ENCODE assay signal across 15 cellular contexts in genomic region chr19:58568731-58569130, GRCh38. TPM values are rescaled to one million over a fixed set of nuclear protein-coding genes. Genes with fewer than 3 reads are reported as not detected.
DNase-seq lines count a peak whose midpoint lies in the region; ATAC-seq and TF ChIP-seq lines count a peak whose summit lies in the region.
"Had no signal": no experiment of that assay in that cellular context is flagged by ENCODE, and none has a peak within 500 bp of the region (broad histone marks: within the 10 kb centered on the region; RNA-seq: fewer than 3 reads in every experiment).

No MANE protein-coding gene starts in this region.

- DNase-seq in Right ventricle myocardium inferior (ENCODE audit: missing footprints), result peak; percentile 45
- no peak for DNase-seq in heart right ventricle
- DNase-seq in activated CD8-positive, alpha-beta memory T cell treated with anti-CD3 and anti-CD28 coated beads, Interleukin-2, amount 50 U/mL, for 4 hours, result peak; percentile 9
- DNase-seq in nephron progenitor cell, result no peak
- peak; percentile 37 for DNase-seq in upper lobe of right lung
- no peak for DNase-seq in dermis blood vessel endothelial cell
- DNase-seq: amygdala, foreskin melanocyte, HCEC 1CT, MM.1S, NCI-H1694 had no signal

- H3K27me3 ChIP-seq in heart right ventricle, result no peaks in the 10 kb centered on the region
- no peaks in the 10 kb centered on the region for H3K27me3 ChIP-seq in upper lobe of right lung

- H3K4me1 Mint-ChIP-seq in nephron progenitor cell, result peaks cover 25% of the 10 kb centered on the region

- H3K4me1 ChIP-seq in heart right ventricle (peaks cover 0 to 18% (median 10%) of the 10 kb centered on the region in 9 donors), upper lobe of right lung (peaks cover 11% of the 10 kb centered on the region)

- no peak overlapping the region for H3K4me3 Mint-ChIP-seq in nephron progenitor cell
- H3K4me3 Mint-ChIP-seq: T-cell, WTC11 had no signal

- no peaks in the 10 kb centered on the region for H3K9me3 ChIP-seq in heart right ventricle
- no peaks in the 10 kb centered on the region for H3K9me3 ChIP-seq in upper lobe of right lung

- H3K27me3 Mint-ChIP-seq in nephron progenitor cell (ENCODE audit: low read depth, poor library complexity), result peaks cover 7% of the 10 kb centered on the region
- H3K27me3 Mint-ChIP-seq: T-cell had no signal

- H3K36me3 Mint-ChIP-seq in nephron progenitor cell (ENCODE audit: low read depth), result peaks cover 26% of the 10 kb centered on the region

- peak overlapping the region; percentile 17 for H3K27ac Mint-ChIP-seq in nephron progenitor cell
- H3K27ac Mint-ChIP-seq: WTC11 had no signal

- H3K36me3 ChIP-seq in heart right ventricle (peaks cover 0 to 56% (median 9%) of the 10 kb centered on the region in 9 donors), upper lobe of right lung (peaks cover 23% of the 10 kb centered on the region)

- ATAC-seq in Right ventricle myocardium inferior, result no peak
- ATAC-seq in heart right ventricle, result no peak
- no peak for ATAC-seq in upper lobe of right lung
- ATAC-seq in HG03520 (IDR thresholded peaks at IDR 0.05; ENCODE audit: unreplicated experiment), result no peak
- ATAC-seq in GM18502 (IDR thresholded peaks at IDR 0.05; ENCODE audit: poor library complexity, unreplicated experiment), result no peak
- ATAC-seq: T-cell, WTC11 had no signal

- H3K27ac ChIP-seq in heart right ventricle, result no peak overlapping the region
- no peak overlapping the region for H3K27ac ChIP-seq in upper lobe of right lung

- intact Hi-C loops in Right ventricle myocardium inferior (cut with DNase I) (no loop called here), heart right ventricle (cut with DNase I) (no loop called here), upper lobe of right lung (cut with DNase I) (no loop called here)

- WGBS in heart right ventricle, 2 donors, result 90 to 93% methylated on average over 4 of the region's 4 CpGs

- no peak for TF ChIP-seq CTCF in heart right ventricle (IDR thresholded peaks at IDR 0.05)
- TF ChIP-seq CTCF in nephron progenitor cell (IDR thresholded peaks at IDR 0.05), result no peak
- no peak for TF ChIP-seq CTCF in upper lobe of right lung (IDR thresholded peaks at IDR 0.05)

- H3K4me3 ChIP-seq in heart right ventricle (no peak overlapping the region), upper lobe of right lung (no peak overlapping the region)

- H3K9me3 Mint-ChIP-seq in nephron progenitor cell, result no peaks in the 10 kb centered on the region
- H3K9me3 Mint-ChIP-seq: T-cell, WTC11 had no signal

RNA-seq across cellular contexts. Expression of gene MZF1, which starts 4.4 kb away (rescaled TPM):
- total RNA-seq in Right ventricle myocardium inferior, result 10.0 TPM
- total RNA-seq in heart right ventricle, result 10 to 100 TPM in 2 of 10 donors, 1 to 10 TPM in 8; 4.4 to 12.0 (median 8.3) TPM
- 10 to 100 TPM in 1 of 2 donors, 1 to 10 TPM in 1; 7.6 to 28.0 TPM for polyA plus RNA-seq in heart right ventricle
- total RNA-seq in upper lobe of right lung, result 44.3 TPM
- total RNA-seq in dermis blood vessel endothelial cell, result 14.5 and 15.8 TPM in 2 replicates

RNA-seq across cellular contexts. Expression of gene UBE2M, which starts 10.3 kb away (rescaled TPM):
- total RNA-seq in Right ventricle myocardium inferior (130 TPM), heart right ventricle (100 to 1,000 TPM; 107 to 146 (median 122) TPM), upper lobe of right lung (53.8 TPM), dermis blood vessel endothelial cell (58.9 and 67.6 TPM in 2 replicates)
- 100 to 1,000 TPM in 1 of 2 donors, 10 to 100 TPM in 1; 45.4 to 115 TPM for polyA plus RNA-seq in heart right ventricle

RNA-seq across cellular contexts. Expression of gene CHMP2A, which starts 13.8 kb away (rescaled TPM):
- 123 TPM for total RNA-seq in Right ventricle myocardium inferior
- total RNA-seq in heart right ventricle, result 100 to 1,000 TPM; 123 to 151 (median 131) TPM
- 100 to 1,000 TPM; 239 to 349 TPM for polyA plus RNA-seq in heart right ventricle
- total RNA-seq in upper lobe of right lung, result 96.5 TPM
- total RNA-seq in dermis blood vessel endothelial cell, result 84.6 and 107 TPM in 2 replicates

RNA-seq across cellular contexts. Expression of gene TRIM28, which starts 24.9 kb away (rescaled TPM):
- 143 TPM for total RNA-seq in Right ventricle myocardium inferior
- 100 to 1,000 TPM; 121 to 163 (median 150) TPM for total RNA-seq in heart right ventricle
- polyA plus RNA-seq in heart right ventricle, result 100 to 1,000 TPM; 105 to 129 TPM
- 199 TPM for total RNA-seq in upper lobe of right lung
- total RNA-seq in dermis blood vessel endothelial cell, result 259 and 492 TPM in 2 replicates

RNA-seq across cellular contexts. Expression of gene ZBTB45, which starts 49.1 kb away (rescaled TPM):
- total RNA-seq in Right ventricle myocardium inferior (9.9 TPM), heart right ventricle (10 to 100 TPM in 5 of 10 donors, 1 to 10 TPM in 5; 7.7 to 13.3 (median 9.7) TPM), upper lobe of right lung (14.1 TPM), dermis blood vessel endothelial cell (6.1 and 9.3 TPM in 2 replicates)
- 1 to 10 TPM; 7.1 to 8.7 TPM for polyA plus RNA-seq in heart right ventricle

Comparison
In these comparisons a context has a peak if more than half of its experiments do, and no peak if none do; other contexts are left out.
1. DNase-seq: peak in Right ventricle myocardium inferior (single experiment), activated CD8-positive, alpha-beta memory T cell treated with anti-CD3 and anti-CD28 coated beads, Interleukin-2, amount 50 U/mL, for 4 hours (single experiment) and upper lobe of right lung (single experiment); none in heart right ventricle (0 of 2), nephron progenitor cell (single experiment) and dermis blood vessel endothelial cell (single experiment).